Comparison of ENCODE assay signal across 1 cellular context in genomic region chr16:84616515-84616914, GRCh38.
TF ChIP-seq lines count a peak whose summit lies in the region.

No MANE protein-coding gene starts in this region.

TF ChIP-seq in HCT116, 20 proteins besides CTCF, POLR2A, EP300 and RAD21 (continued from another document):
- TF ChIP-seq SIN3A (IDR thresholded peaks at IDR 0.05; ENCODE audit: low read depth) (no peak), MAX (IDR thresholded peaks at IDR 0.05) (no peak), ELF1 (IDR thresholded peaks at IDR 0.05; ENCODE audit: borderline replicate concordance, low read depth) (no peak), SP1 (IDR thresholded peaks at IDR 0.05; ENCODE audit: low read depth) (no peak)
TF ChIP-seq in HCT116: peak in this region for 0.
